In genomic region chr17:28549274-28550132, GRCh38 we compare ENCODE assay signal across 9 cellular contexts. TPM values are rescaled to one million over a fixed set of nuclear protein-coding genes. Genes with fewer than 3 reads are reported as not detected.
DNase-seq lines count a peak whose midpoint lies in the region; ATAC-seq and TF ChIP-seq lines count a peak whose summit lies in the region.
"Had no signal": no experiment of that assay in that cellular context is flagged by ENCODE, and none has a peak within 500 bp of the region (broad histone marks: within the 10 kb centered on the region; RNA-seq: fewer than 3 reads in every experiment).

No MANE protein-coding gene starts in this region.

- ATAC-seq in HG02852 (IDR thresholded peaks at IDR 0.05; ENCODE audit: unreplicated experiment) = peak; percentile 40
- ATAC-seq in HG02588 (IDR thresholded peaks at IDR 0.05; ENCODE audit: unreplicated experiment) = no peak
- ATAC-seq in HG03097 (IDR thresholded peaks at IDR 0.05; ENCODE audit: low FRiP score, unreplicated experiment) = no peak

- H3K4me3 Mint-ChIP-seq in CD8-positive, alpha-beta memory T cell = peak overlapping the region in 4 of 7 donors; percentile 27 to 76 (median 47)
- peak overlapping the region; percentile 96 for H3K4me3 Mint-ChIP-seq in activated CD4-positive, alpha-beta T cell treated with anti-CD3 and anti-CD28 coated beads, Interleukin-2, amount 10 ng/mL, durations not matched to agents 24 days and 14 days
- H3K4me3 Mint-ChIP-seq in mesothelial cell of epicardium = no peak overlapping the region

- peaks cover 3 to 33% (median 10%) of the 10 kb centered on the region in 3 donors for H3K36me3 Mint-ChIP-seq in CD8-positive, alpha-beta memory T cell
- H3K36me3 Mint-ChIP-seq in activated CD4-positive, alpha-beta T cell treated with anti-CD3 and anti-CD28 coated beads, Interleukin-2, amount 10 ng/mL, durations not matched to agents 24 days and 14 days (ENCODE audit: low read depth) = peaks cover 30% of the 10 kb centered on the region
- H3K36me3 Mint-ChIP-seq in mesothelial cell of epicardium = peaks cover 11% of the 10 kb centered on the region

- H3K9me3 ChIP-seq in CD8-positive, alpha-beta memory T cell (ENCODE audit: low read length) = no peaks in the 10 kb centered on the region
- H3K9me3 ChIP-seq in esophagus squamous epithelium = no peaks in the 10 kb centered on the region

- H3K27ac ChIP-seq in CD8-positive, alpha-beta memory T cell (ENCODE audit: low read depth, low read length) = peak overlapping the region; percentile 58
- no peak overlapping the region for H3K27ac ChIP-seq in esophagus squamous epithelium

- no peak for TF ChIP-seq POLR2A in esophagus squamous epithelium (IDR thresholded peaks at IDR 0.05)

- peaks cover 10% of the 10 kb centered on the region for H3K36me3 ChIP-seq in CD8-positive, alpha-beta memory T cell (ENCODE audit: insufficient read depth, low read length)
- H3K36me3 ChIP-seq in esophagus squamous epithelium = peaks cover 6 to 27% (median 10%) of the 10 kb centered on the region in 3 donors

- intact Hi-C loops in activated CD4-positive, alpha-beta T cell treated with anti-CD3 and anti-CD28 coated beads, Interleukin-2, amount 10 ng/mL, durations not matched to agents 24 days and 14 days (cut with micrococcal nuclease) = loop anchor here (2.0 to 5.0 kb wide), 4 partner anchors 49 to 132 kb away; partner anchors contain the start of gene SPAG5
- intact Hi-C loops in esophagus squamous epithelium (cut with DNase I) = no loop called here

- no peak overlapping the region for H3K4me3 ChIP-seq in CD8-positive, alpha-beta memory T cell (ENCODE audit: low read length)
- no peak overlapping the region for H3K4me3 ChIP-seq in esophagus squamous epithelium

- H3K4me1 Mint-ChIP-seq in CD8-positive, alpha-beta memory T cell = peaks cover 47 to 54% (median 51%) of the 10 kb centered on the region in 3 donors
- peaks cover 54% of the 10 kb centered on the region for H3K4me1 Mint-ChIP-seq in activated CD4-positive, alpha-beta T cell treated with anti-CD3 and anti-CD28 coated beads, Interleukin-2, amount 10 ng/mL, durations not matched to agents 24 days and 14 days
- peaks cover 28% of the 10 kb centered on the region for H3K4me1 Mint-ChIP-seq in mesothelial cell of epicardium

- TF ChIP-seq CTCF in esophagus squamous epithelium (IDR thresholded peaks at IDR 0.05) = no peak
- no peak for TF ChIP-seq CTCF in mesothelial cell of epicardium (IDR thresholded peaks at IDR 0.05; ENCODE audit: unreplicated experiment)

- 78 to 82% methylated on average over 1 to 3 of the region's 3 CpGs for WGBS in esophagus squamous epithelium, 2 donors

- no peaks in the 10 kb centered on the region for H3K27me3 ChIP-seq in CD8-positive, alpha-beta memory T cell (ENCODE audit: insufficient read depth, low read length, poor library complexity, severe bottlenecking)
- no peaks in the 10 kb centered on the region for H3K27me3 ChIP-seq in esophagus squamous epithelium

- DNase-seq in CD8-positive, alpha-beta memory T cell = peak; percentile 45 to 77 (median 58)
- peak; percentile 94 for DNase-seq in activated CD4-positive, alpha-beta T cell treated with anti-CD3 and anti-CD28 coated beads, Interleukin-2, amount 10 ng/mL, durations not matched to agents 24 days and 14 days
- peak; percentile 37 for DNase-seq in kidney tubule cell (ENCODE audit: low spot score)
- DNase-seq in esophagus squamous epithelium (lab: John Stamatoyannopoulos, UW) = no peak
- DNase-seq in mesothelial cell of epicardium (ENCODE audit: low spot score in 2 of 2, unreplicated experiment in 2 of 2) = no peak

- H3K27me3 Mint-ChIP-seq in CD8-positive, alpha-beta memory T cell = no peaks in the 10 kb centered on the region
- no peaks in the 10 kb centered on the region for H3K27me3 Mint-ChIP-seq in activated CD4-positive, alpha-beta T cell treated with anti-CD3 and anti-CD28 coated beads, Interleukin-2, amount 10 ng/mL, durations not matched to agents 24 days and 14 days
- H3K27me3 Mint-ChIP-seq in mesothelial cell of epicardium (ENCODE audit: low read depth) = no peaks in the 10 kb centered on the region

- POLR2A ChIA-PET in CD8-positive, alpha-beta memory T cell (lab: Charles Lee) = interaction anchor here (1.3 kb wide), 1 partner anchor 50 kb away, joined by 4 read pairs; no protein-coding TSS in a partner anchor

- CTCF ChIA-PET in CD8-positive, alpha-beta memory T cell (lab: Charles Lee) = interaction anchor here (0.8 to 2.2 kb wide), 2 partner anchors 12 to 21 kb away, joined by 4 to 6 read pairs; no protein-coding TSS in a partner anchor

- H3K4me1 ChIP-seq in CD8-positive, alpha-beta memory T cell (ENCODE audit: insufficient read depth, low read length) = peaks cover 44% of the 10 kb centered on the region
- peaks cover 12 to 54% (median 13%) of the 10 kb centered on the region in 3 donors for H3K4me1 ChIP-seq in esophagus squamous epithelium

- no peaks in the 10 kb centered on the region for H3K9me3 Mint-ChIP-seq in CD8-positive, alpha-beta memory T cell
- no peaks in the 10 kb centered on the region for H3K9me3 Mint-ChIP-seq in activated CD4-positive, alpha-beta T cell treated with anti-CD3 and anti-CD28 coated beads, Interleukin-2, amount 10 ng/mL, durations not matched to agents 24 days and 14 days
- no peaks in the 10 kb centered on the region for H3K9me3 Mint-ChIP-seq in mesothelial cell of epicardium

- peak overlapping the region; percentile 87 to 98 (median 94) for H3K27ac Mint-ChIP-seq in CD8-positive, alpha-beta memory T cell
- peak overlapping the region; percentile 94 for H3K27ac Mint-ChIP-seq in activated CD4-positive, alpha-beta T cell treated with anti-CD3 and anti-CD28 coated beads, Interleukin-2, amount 10 ng/mL, durations not matched to agents 24 days and 14 days
- no peak overlapping the region for H3K27ac Mint-ChIP-seq in mesothelial cell of epicardium

RNA-seq across cellular contexts. Expression of gene UNC119, which starts 2.9 kb away (rescaled TPM):
- 10 to 100 TPM; 28.9 to 29.1 TPM for total RNA-seq in CD8-positive, alpha-beta memory T cell
- 21.9 TPM for polyA plus RNA-seq in CD8-positive, alpha-beta memory T cell
- 59.8 and 60.2 TPM in 2 replicates for total RNA-seq in activated CD4-positive, alpha-beta T cell treated with anti-CD3 and anti-CD28 coated beads, Interleukin-2, amount 10 ng/mL, durations not matched to agents 24 days and 14 days
- total RNA-seq in esophagus squamous epithelium (10 to 100 TPM; 17.4 to 25.3 (median 21.1) TPM), mesothelial cell of epicardium (61.0 to 66.2 TPM (median 61.2 TPM) in 3 replicates)

RNA-seq across cellular contexts. Expression of gene PIGS, which starts 21.8 kb away (rescaled TPM):
- total RNA-seq in CD8-positive, alpha-beta memory T cell = 10 to 100 TPM; 48.7 to 50.0 TPM
- 61.0 TPM for polyA plus RNA-seq in CD8-positive, alpha-beta memory T cell
- total RNA-seq in activated CD4-positive, alpha-beta T cell treated with anti-CD3 and anti-CD28 coated beads, Interleukin-2, amount 10 ng/mL, durations not matched to agents 24 days and 14 days = 65.8 and 70.9 TPM in 2 replicates
- total RNA-seq in esophagus squamous epithelium (10 to 100 TPM; 31.7 to 66.7 (median 42.5) TPM), mesothelial cell of epicardium (75.2 to 80.7 TPM (median 78.7 TPM) in 3 replicates)

RNA-seq across cellular contexts. Expression of gene ALDOC, which starts 27.2 kb away (rescaled TPM):
- total RNA-seq in CD8-positive, alpha-beta memory T cell = 10 to 100 TPM; 12.8 to 13.6 TPM
- polyA plus RNA-seq in CD8-positive, alpha-beta memory T cell = 58.2 TPM
- 70.2 and 72.9 TPM in 2 replicates for total RNA-seq in activated CD4-positive, alpha-beta T cell treated with anti-CD3 and anti-CD28 coated beads, Interleukin-2, amount 10 ng/mL, durations not matched to agents 24 days and 14 days
- 10 to 100 TPM; 27.0 to 57.0 (median 44.3) TPM for total RNA-seq in esophagus squamous epithelium
- 22.6 to 24.6 TPM (median 22.6 TPM) in 3 replicates for total RNA-seq in mesothelial cell of epicardium

RNA-seq across cellular contexts. Expression of gene FOXN1, which starts 43.4 kb away (rescaled TPM):
- not detected for total RNA-seq in CD8-positive, alpha-beta memory T cell
- polyA plus RNA-seq in CD8-positive, alpha-beta memory T cell = not detected
- not detected in 2 replicates for total RNA-seq in activated CD4-positive, alpha-beta T cell treated with anti-CD3 and anti-CD28 coated beads, Interleukin-2, amount 10 ng/mL, durations not matched to agents 24 days and 14 days
- total RNA-seq in esophagus squamous epithelium = 10 to 100 TPM; 10.5 to 17.0 (median 14.8) TPM
- total RNA-seq in mesothelial cell of epicardium = 0.34 to 0.42 TPM (median 0.34 TPM) in 3 replicates
- total RNA-seq: fibroblast of lung had no signal
- polyA plus RNA-seq: fibroblast of lung had no signal

RNA-seq across cellular contexts. Expression of gene SPAG5, which starts 49.3 kb away (rescaled TPM):
- 10 to 100 TPM; 77.8 to 79.7 TPM for total RNA-seq in CD8-positive, alpha-beta memory T cell
- 3.5 TPM for polyA plus RNA-seq in CD8-positive, alpha-beta memory T cell
- 89.6 and 91.3 TPM in 2 replicates for total RNA-seq in activated CD4-positive, alpha-beta T cell treated with anti-CD3 and anti-CD28 coated beads, Interleukin-2, amount 10 ng/mL, durations not matched to agents 24 days and 14 days
- 10 to 100 TPM; 10.0 to 28.3 (median 16.2) TPM for total RNA-seq in esophagus squamous epithelium
- total RNA-seq in mesothelial cell of epicardium = 32.1 to 45.2 TPM (median 42.0 TPM) in 3 replicates

Comparison
In these comparisons a context has a peak if more than half of its experiments do, and no peak if none do; other contexts are left out.
1. DNase-seq: peak in CD8-positive, alpha-beta memory T cell (5 of 5), activated CD4-positive, alpha-beta T cell treated with anti-CD3 and anti-CD28 coated beads, Interleukin-2, amount 10 ng/mL, durations not matched to agents 24 days and 14 days (single experiment) and kidney tubule cell (single experiment); none in esophagus squamous epithelium (single experiment) and mesothelial cell of epicardium (0 of 2).